ENCODE assay signal across 8 cellular contexts in the genomic region with DNA sequence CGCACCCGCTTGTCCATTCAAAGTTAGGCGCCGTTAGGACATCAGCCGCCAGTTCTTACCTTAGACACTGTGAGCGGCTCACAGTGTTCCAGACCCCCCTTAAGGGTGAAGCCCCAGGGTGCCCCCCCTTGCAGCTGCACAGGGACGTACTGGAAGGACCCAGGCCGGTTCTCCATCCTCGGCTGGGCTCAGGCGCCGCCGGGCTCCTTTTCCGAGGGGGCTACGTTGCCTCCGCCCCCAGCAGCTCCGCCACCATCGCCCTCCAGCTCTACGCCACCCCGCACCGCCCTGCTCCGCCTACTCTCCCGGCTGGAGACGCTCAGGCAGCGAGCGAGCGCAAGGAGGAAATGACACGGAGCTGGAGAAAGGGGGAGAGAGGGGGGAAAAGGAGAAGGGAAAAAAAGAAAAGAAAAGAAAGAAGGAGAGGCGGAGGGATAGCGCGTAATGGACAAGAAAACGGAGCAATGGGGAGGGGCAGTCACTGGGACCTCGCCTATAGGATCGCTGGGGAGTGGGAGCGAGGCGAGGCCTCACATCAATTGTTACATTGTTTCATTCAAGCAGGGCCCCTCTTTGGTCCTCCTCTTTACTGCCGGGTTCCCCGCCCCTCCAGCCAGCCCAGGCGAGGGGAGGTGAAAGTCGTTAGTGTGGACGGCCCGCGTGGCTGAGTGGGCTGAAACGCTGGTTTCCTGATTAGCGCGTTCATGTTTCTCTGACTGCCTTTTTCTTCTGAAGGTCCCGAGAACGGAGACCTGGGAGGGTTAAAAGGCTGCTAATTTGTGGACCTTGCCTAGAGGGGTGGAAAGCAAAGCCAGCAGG. TPM values are rescaled to one million over a fixed set of nuclear protein-coding genes. Genes with fewer than 3 reads are reported as not detected.
DNase-seq lines count a peak whose midpoint lies in the region; ATAC-seq and TF ChIP-seq lines count a peak whose summit lies in the region.

A gene with protein sequence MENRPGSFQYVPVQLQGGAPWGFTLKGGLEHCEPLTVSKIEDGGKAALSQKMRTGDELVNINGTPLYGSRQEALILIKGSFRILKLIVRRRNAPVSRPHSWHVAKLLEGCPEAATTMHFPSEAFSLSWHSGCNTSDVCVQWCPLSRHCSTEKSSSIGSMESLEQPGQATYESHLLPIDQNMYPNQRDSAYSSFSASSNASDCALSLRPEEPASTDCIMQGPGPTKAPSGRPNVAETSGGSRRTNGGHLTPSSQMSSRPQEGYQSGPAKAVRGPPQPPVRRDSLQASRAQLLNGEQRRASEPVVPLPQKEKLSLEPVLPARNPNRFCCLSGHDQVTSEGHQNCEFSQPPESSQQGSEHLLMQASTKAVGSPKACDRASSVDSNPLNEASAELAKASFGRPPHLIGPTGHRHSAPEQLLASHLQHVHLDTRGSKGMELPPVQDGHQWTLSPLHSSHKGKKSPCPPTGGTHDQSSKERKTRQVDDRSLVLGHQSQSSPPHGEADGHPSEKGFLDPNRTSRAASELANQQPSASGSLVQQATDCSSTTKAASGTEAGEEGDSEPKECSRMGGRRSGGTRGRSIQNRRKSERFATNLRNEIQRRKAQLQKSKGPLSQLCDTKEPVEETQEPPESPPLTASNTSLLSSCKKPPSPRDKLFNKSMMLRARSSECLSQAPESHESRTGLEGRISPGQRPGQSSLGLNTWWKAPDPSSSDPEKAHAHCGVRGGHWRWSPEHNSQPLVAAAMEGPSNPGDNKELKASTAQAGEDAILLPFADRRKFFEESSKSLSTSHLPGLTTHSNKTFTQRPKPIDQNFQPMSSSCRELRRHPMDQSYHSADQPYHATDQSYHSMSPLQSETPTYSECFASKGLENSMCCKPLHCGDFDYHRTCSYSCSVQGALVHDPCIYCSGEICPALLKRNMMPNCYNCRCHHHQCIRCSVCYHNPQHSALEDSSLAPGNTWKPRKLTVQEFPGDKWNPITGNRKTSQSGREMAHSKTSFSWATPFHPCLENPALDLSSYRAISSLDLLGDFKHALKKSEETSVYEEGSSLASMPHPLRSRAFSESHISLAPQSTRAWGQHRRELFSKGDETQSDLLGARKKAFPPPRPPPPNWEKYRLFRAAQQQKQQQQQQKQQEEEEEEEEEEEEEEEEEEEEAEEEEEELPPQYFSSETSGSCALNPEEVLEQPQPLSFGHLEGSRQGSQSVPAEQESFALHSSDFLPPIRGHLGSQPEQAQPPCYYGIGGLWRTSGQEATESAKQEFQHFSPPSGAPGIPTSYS (N-terminal part only) (minus strand): TSS at position 352 of the 819 bp plus-strand sequence. CDS start 176 bp downstream, at position 176.

- H3K4me1 ChIP-seq in A673 (ENCODE audit: insufficient read depth, low read length, poor library complexity, severe bottlenecking): no peaks in the 10 kb centered on the region
- peaks cover 0 to 6% (median 3%) of the 10 kb centered on the region in 4 donors for H3K4me1 ChIP-seq in esophagus muscularis mucosa
- peaks cover 13% of the 10 kb centered on the region for H3K4me1 ChIP-seq in mesodermal cell (ENCODE audit: control insufficient read depth, insufficient read depth, low read length, poor library complexity, severe bottlenecking)
- H3K4me1 ChIP-seq in tibial nerve: no peaks in the 10 kb centered on the region

- no peak for TF ChIP-seq POLR2A in esophagus muscularis mucosa (IDR thresholded peaks at IDR 0.05; ENCODE audit: low read depth)
- TF ChIP-seq POLR2A in tibial nerve (IDR thresholded peaks at IDR 0.05): no peak

- 32% methylated on average over 32 of the region's 47 CpGs for WGBS in esophagus muscularis mucosa
- 0% methylated on average over 16 of the region's 47 CpGs; no CpG with 5 or more reads in 1 of the 2 experiments for WGBS in mesodermal cell (ENCODE audit: insufficient coverage in 2 of 2), 2 experiments
- WGBS in tibial nerve, 2 donors: 2 to 28% methylated on average over 25 to 47 of the region's 47 CpGs

- H3K36me3 ChIP-seq in A673 (ENCODE audit: insufficient read depth, low read length, poor library complexity, severe bottlenecking) (no peaks in the 10 kb centered on the region), esophagus muscularis mucosa (no peaks in the 10 kb centered on the region), mesodermal cell (ENCODE audit: control insufficient read depth, insufficient read depth, low read length) (no peaks in the 10 kb centered on the region), tibial nerve (no peaks in the 10 kb centered on the region)

- H3K27ac ChIP-seq in A673 (ENCODE audit: low read depth, low read length, poor library complexity, severe bottlenecking): no peak within 1 kb of the TSS
- H3K27ac ChIP-seq in esophagus muscularis mucosa (replicated peaks in 1 of 4): peak within 1 kb of the TSS; percentile 63 to 76 (median 65)
- peak within 1 kb of the TSS; percentile 73 for H3K27ac ChIP-seq in mesodermal cell (ENCODE audit: low read depth, low read length, severe bottlenecking)
- H3K27ac ChIP-seq in tibial nerve: peak within 1 kb of the TSS; percentile 14 to 77 (median 52)

- H3K9me3 ChIP-seq in A673 (ENCODE audit: low read depth, low read length, poor library complexity, severe bottlenecking): no peaks in the 10 kb centered on the region
- H3K9me3 ChIP-seq in esophagus muscularis mucosa: no peaks in the 10 kb centered on the region
- H3K9me3 ChIP-seq in mesodermal cell (ENCODE audit: control insufficient read depth, low read length): no peaks in the 10 kb centered on the region
- no peaks in the 10 kb centered on the region for H3K9me3 ChIP-seq in tibial nerve

- H3K4me3 ChIP-seq in A673 (ENCODE audit: low read depth, low read length, poor library complexity, severe bottlenecking): peak within 1 kb of the TSS; percentile 53
- H3K4me3 ChIP-seq in esophagus muscularis mucosa: peak within 1 kb of the TSS; percentile 57 to 68 (median 58)
- H3K4me3 ChIP-seq in mesodermal cell (ENCODE audit: extremely low read depth, insufficient read depth, low read length, poor library complexity, severe bottlenecking): peak within 1 kb of the TSS; percentile 43
- peak within 1 kb of the TSS; percentile 38 to 60 (median 46) for H3K4me3 ChIP-seq in tibial nerve

- TF ChIP-seq EP300 in esophagus muscularis mucosa (IDR thresholded peaks at IDR 0.05) (no peak), tibial nerve (IDR thresholded peaks at IDR 0.05) (no peak)

- no peak for ATAC-seq in HG03045 (IDR thresholded peaks at IDR 0.05; ENCODE audit: unreplicated experiment)

- no TSS peak for BruUV-seq in A673 (replicated peaks; lab: Mats Ljungman, UMichigan)

- in situ Hi-C loops in GM13976 (cut with MboI; ENCODE audit: low sequenced_read_pairs, unreplicated experiment): no loop called here

- peak; percentile 81 for DNase-seq in A673 (ENCODE audit: low spot score)
- DNase-seq in NCI-H2227 (lab: John Stamatoyannopoulos, UW; ENCODE audit: unreplicated experiment): peak; percentile 65
- no peak for DNase-seq in esophagus muscularis mucosa (ENCODE audit: extremely low spot score)
- DNase-seq in tibial nerve (ENCODE audit: low spot score in 2 of 2): peak; percentile 6 to 14
- no peak for DNase-seq in NCI-H1930 (lab: John Stamatoyannopoulos, UW)
- DNase-seq in GM13976 (ENCODE audit: low spot score): no peak

- TF ChIP-seq CTCF in A673 (conservative IDR thresholded peaks at IDR 0.05; ENCODE audit: low read depth, low read length) (no peak), esophagus muscularis mucosa (IDR thresholded peaks at IDR 0.05) (no peak), tibial nerve (IDR thresholded peaks at IDR 0.05) (no peak), GM13976 (IDR thresholded peaks at IDR 0.05; ENCODE audit: borderline replicate concordance, control extremely low read depth, extremely low read depth, insufficient read depth, missing control alignments) (no peak)

- no peaks in the 10 kb centered on the region for H3K27me3 ChIP-seq in A673 (replicated peaks; ENCODE audit: insufficient read depth, low read depth, low read length, poor library complexity)
- H3K27me3 ChIP-seq in esophagus muscularis mucosa: no peaks in the 10 kb centered on the region
- no peaks in the 10 kb centered on the region for H3K27me3 ChIP-seq in tibial nerve

- intact Hi-C loops in A673 (cut with micrococcal nuclease; ENCODE audit: unreplicated experiment): no loop called here
- intact Hi-C loops in esophagus muscularis mucosa (cut with DNase I): loop anchor here (10.0 kb wide), 1 partner anchor 69 kb away; no protein-coding TSS in a partner anchor

- POLR2A ChIA-PET in A673 (lab: Charles Lee; ENCODE audit: low non-redundant PET): interaction anchor here (0.6 kb wide), 1 partner anchor 71 kb away, joined by 8 read pairs; no protein-coding TSS in a partner anchor

- CTCF ChIA-PET in A673 (lab: Charles Lee): interaction anchor here (0.7 kb wide), 1 partner anchor 1775 kb away, joined by 3 read pairs; no protein-coding TSS in a partner anchor

RNA-seq across cellular contexts. Expression of the gene that starts here (rescaled TPM):
- 7.0 and 7.2 TPM in 2 replicates for total RNA-seq in A673 (2021)
- total RNA-seq in esophagus muscularis mucosa: 10 to 100 TPM in 3 of 4 donors, 1 to 10 TPM in 1; 5.4 to 12.4 (median 11.4) TPM
- 7.6 TPM for polyA plus RNA-seq in mesodermal cell (2013, experiment 1 of 2)
- polyA plus RNA-seq in mesodermal cell (2013, experiment 2 of 2): 5.9 TPM
- total RNA-seq in tibial nerve: 10 to 100 TPM in 2 of 4 donors, 1 to 10 TPM in 2; 4.6 to 14.1 (median 11.4) TPM

Comparison
In these comparisons a context has a peak if more than half of its experiments do, and no peak if none do; other contexts are left out.
1. DNase-seq: peak in A673 (single experiment), NCI-H2227 (single experiment) and tibial nerve (2 of 2); none in esophagus muscularis mucosa (single experiment), NCI-H1930 (0 of 2) and GM13976 (single experiment).
2. Peak in every context shown above with its lines, with median percentiles within 50 percentile points of each other: H3K4me3 ChIP-seq.